Comparison of ENCODE assay signal across 8 cellular contexts in genomic region chr3:129278439-129278969, GRCh38. TPM values are rescaled to one million over a fixed set of nuclear protein-coding genes. Genes with fewer than 3 reads are reported as not detected.
DNase-seq lines count a peak whose midpoint lies in the region; ATAC-seq and TF ChIP-seq lines count a peak whose summit lies in the region.

Gene HMCES (plus strand): TSS chr3:129278870. CDS start chr3:129279733, 863 bp downstream.

- DNase-seq in BJ (ENCODE audit: low read depth) (no peak), HUDEP-2 (lab: John Stamatoyannopoulos, UW; ENCODE audit: unreplicated experiment in 76 of 76) (peak in 73 of 76 experiments; percentile 19 to 90 (median 74)), NOMO-1 treated with DMSO at 0.1 percent for 48 hours (lab: John Stamatoyannopoulos, UW; ENCODE audit: unreplicated experiment) (peak; percentile 94), lung (ENCODE audit: low spot score) (peak; percentile 95)
- peak; percentile 82 to 90 for DNase-seq in activated CD8-positive, alpha-beta memory T cell treated with anti-CD3 and anti-CD28 coated beads for 4 hours (ENCODE audit: low read depth in 2 of 2)
- peak; percentile 90 for DNase-seq in effector CD8-positive, alpha-beta T cell (lab: John Stamatoyannopoulos, UW)
- peak; percentile 87 to 91 (median 88) for DNase-seq in stimulated activated CD4-positive, alpha-beta T cell treated with anti-CD3 and anti-CD28 coated beads, TNF-alpha, amount 100 ng/mL, for 24 hours (ENCODE audit: low read depth in 3 of 3)

- no peak for TF ChIP-seq CTCF in BJ (IDR thresholded peaks at IDR 0.05; ENCODE audit: insufficient read depth, low read depth, low read length)
- no peak for TF ChIP-seq CTCF in lung (IDR thresholded peaks at IDR 0.05; ENCODE audit: control extremely low read depth, extremely low read depth)

- no peaks in the 10 kb centered on the region for H3K9me3 ChIP-seq in lung (ENCODE audit: control insufficient read depth in 2 of 2, insufficient read depth in 1 of 2, low read length in 1 of 2)

- peaks cover 0 to 7% of the 10 kb centered on the region in 2 donors for H3K4me1 ChIP-seq in lung (ENCODE audit: control insufficient read depth in 2 of 2, insufficient read depth in 2 of 2, low read length in 2 of 2)

- H3K36me3 ChIP-seq in BJ (ENCODE audit: control insufficient read depth, insufficient read depth, low read length) (peaks cover 24% of the 10 kb centered on the region), lung (ENCODE audit: control insufficient read depth in 2 of 2, insufficient read depth in 2 of 2, low read length in 2 of 2) (peaks cover 19 to 25% of the 10 kb centered on the region in 2 donors)

- CTCF ChIA-PET in BJ (lab: Yijun Ruan, JAX), result interaction anchor here (1.3 to 1.5 kb wide), 2 partner anchors 23 to 37 kb away, joined by 3 to 8 read pairs; a partner anchor contains a TSS

- H3K27ac ChIP-seq in lung (ENCODE audit: low read depth in 1 of 2, low read length in 1 of 2), result peak within 1 kb of the TSS; percentile 91 to 97

- WGBS in lung, 2 donors, result 1% methylated on average over 33 to 44 of the region's 44 CpGs

- ATAC-seq in GM19467 (IDR thresholded peaks at IDR 0.05; ENCODE audit: unreplicated experiment) (peak; percentile 42), lung (ENCODE audit: insufficient read depth, low FRiP score) (peak; percentile 93)

- POLR2A ChIA-PET in BJ (lab: Charles Lee), result no interaction called here

- no peaks in the 10 kb centered on the region for H3K27me3 ChIP-seq in BJ (ENCODE audit: control insufficient read depth, insufficient read depth, low read length)
- no peaks in the 10 kb centered on the region for H3K27me3 ChIP-seq in lung (ENCODE audit: control insufficient read depth, insufficient read depth)

- H3K4me3 ChIP-seq in BJ (ENCODE audit: low read depth, low read length) (peak within 1 kb of the TSS; percentile 88), lung (peak within 1 kb of the TSS; percentile 68)

RNA-seq across cellular contexts. Expression of gene HMCES, which starts in this region (rescaled TPM):
- polyA plus RNA-seq in BJ (2011; rRNA removed) (23.1 and 27.2 TPM in 2 replicates), lung (10 to 100 TPM; 23.2 to 36.6 TPM)
- polyA minus RNA-seq in BJ (2011; rRNA and poly(A)+ RNA removed), result 5.3 and 9.3 TPM in 2 replicates
- 10 to 100 TPM; 33.7 to 35.6 TPM for total RNA-seq in lung
